17 cellular contexts compared by ENCODE assay signal in the genomic region with DNA sequence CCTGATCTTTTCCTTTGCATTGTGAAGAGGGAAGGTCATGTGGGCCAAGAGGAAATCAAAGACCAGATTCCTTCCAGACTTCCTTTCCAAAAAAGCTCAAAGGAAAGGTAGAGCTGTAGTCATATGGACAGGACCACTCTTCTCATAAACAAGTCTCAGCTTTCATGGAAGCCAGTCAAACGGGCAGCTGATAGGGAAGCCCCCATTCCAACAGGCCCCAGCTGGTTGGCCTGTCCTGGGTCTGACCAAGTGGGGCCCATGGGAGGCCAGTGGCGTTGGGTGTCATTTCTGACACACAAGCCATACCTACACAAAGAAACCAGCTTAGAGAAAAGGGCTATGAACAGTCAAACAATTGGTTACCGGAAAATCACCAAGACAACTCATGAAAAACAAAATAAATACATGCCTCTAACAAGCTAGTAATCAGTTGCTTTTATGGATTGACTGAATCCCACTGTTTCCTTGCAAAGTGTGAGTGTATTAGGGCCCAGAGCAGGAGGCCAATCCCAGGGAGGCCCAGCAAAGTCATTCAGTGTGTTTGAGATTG.
DNase-seq lines count a peak whose midpoint lies in the region; ATAC-seq and TF ChIP-seq lines count a peak whose summit lies in the region.
"Had no signal": no experiment of that assay in that cellular context is flagged by ENCODE, and none has a peak within 500 bp of the region (broad histone marks: within the 10 kb centered on the region; RNA-seq: fewer than 3 reads in every experiment).

No MANE protein-coding gene starts in this region.

- peak overlapping the region; percentile 54; the same call in 1 of the 2 replicates for H3K27ac Mint-ChIP-seq in HFFc6
- H3K27ac Mint-ChIP-seq: B cell; CD4-positive, alpha-beta T cell had no signal

- H3K4me1 Mint-ChIP-seq in HFFc6 (ENCODE audit: low read depth), result peaks cover 20% of the 10 kb centered on the region
- H3K4me1 Mint-ChIP-seq: B cell had no signal

- H3K36me3 Mint-ChIP-seq in HFFc6 (ENCODE audit: low read depth), result no peaks in the 10 kb centered on the region

- H3K9me3 Mint-ChIP-seq in HFFc6, result no peaks in the 10 kb centered on the region
- H3K9me3 Mint-ChIP-seq: CD4-positive, alpha-beta T cell had no signal

- H3K9me3 ChIP-seq in body of pancreas, result no peaks in the 10 kb centered on the region
- no peaks in the 10 kb centered on the region for H3K9me3 ChIP-seq in right cardiac atrium (ENCODE audit: control insufficient read depth, low read length)
- no peaks in the 10 kb centered on the region for H3K9me3 ChIP-seq in psoas muscle

- H3K27me3 ChIP-seq in body of pancreas (no peaks in the 10 kb centered on the region), right cardiac atrium (ENCODE audit: control insufficient read depth, insufficient read depth) (no peaks in the 10 kb centered on the region), psoas muscle (ENCODE audit: insufficient read depth in 3 of 3, low read length in 2 of 3) (peaks cover 0 to 4% (median 0%) of the 10 kb centered on the region in 3 donors)

- H3K4me3 Mint-ChIP-seq in HFFc6, result no peak overlapping the region
- H3K4me3 Mint-ChIP-seq: B cell; CD4-positive, alpha-beta T cell had no signal

- H3K27ac ChIP-seq in body of pancreas, result peak overlapping the region in 3 of 4 donors; percentile 27 to 54 (median 35)
- H3K27ac ChIP-seq in right cardiac atrium (ENCODE audit: low read length), result peak overlapping the region; percentile 78
- peak overlapping the region; percentile 55 for H3K27ac ChIP-seq in psoas muscle

- H3K4me1 ChIP-seq in body of pancreas (no peaks in the 10 kb centered on the region), right cardiac atrium (ENCODE audit: control insufficient read depth, insufficient read depth, low read length) (peaks cover 5% of the 10 kb centered on the region), psoas muscle (peaks cover 9% of the 10 kb centered on the region)

- H3K36me3 ChIP-seq in body of pancreas (replicated peaks in 1 of 2; ENCODE audit: insufficient read depth in 1 of 2, low read depth in 2 of 2) (no peaks in the 10 kb centered on the region), psoas muscle (ENCODE audit: insufficient read depth in 1 of 2, low read depth in 1 of 2) (no peaks in the 10 kb centered on the region)

- TF ChIP-seq CTCF in HFFc6 (IDR thresholded peaks at IDR 0.05) (no peak), body of pancreas (IDR thresholded peaks at IDR 0.05) (no peak), psoas muscle (IDR thresholded peaks at IDR 0.05) (no peak), omental fat pad (IDR thresholded peaks at IDR 0.05) (no peak)

- H3K4me3 ChIP-seq in body of pancreas (no peak overlapping the region), right cardiac atrium (ENCODE audit: low read length) (no peak overlapping the region), psoas muscle (no peak overlapping the region)
- H3K4me3 ChIP-seq: K562 had no signal

- peaks cover 2% of the 10 kb centered on the region; the same call in 1 of the 2 replicates for H3K27me3 Mint-ChIP-seq in HFFc6 (ENCODE audit: insufficient read depth)
- H3K27me3 Mint-ChIP-seq: CD4-positive, alpha-beta T cell had no signal

- no peak for DNase-seq in HFFc6
- no peak for DNase-seq in body of pancreas
- DNase-seq in right cardiac atrium, result no peak
- DNase-seq in psoas muscle, result no peak
- DNase-seq in omental fat pad (ENCODE audit: low spot score), result no peak
- no peak for DNase-seq in activated CD4-positive, alpha-beta T cell treated with anti-CD3 and anti-CD28 coated beads for 1 hour
- DNase-seq: Calu3; CD4-positive, alpha-beta T cell; MV-4-11; NCI-H1417; NCI-H1930; NCI-H446; NCI-H69; NK-92 treated with Interleukin-12 subunit alpha and Interleukin-12 subunit beta, amount 100 ng/mL, for 24 hours had no signal

- ATAC-seq in body of pancreas (no peak), right cardiac atrium (no peak), psoas muscle (peak in 2 of 4 donors; percentile 12 to 16), omental fat pad (ENCODE audit: low FRiP score) (no peak), GM19035 (IDR thresholded peaks at IDR 0.05; ENCODE audit: unreplicated experiment) (no peak)
- ATAC-seq: K562 had no signal

- intact Hi-C loops in body of pancreas (cut with DNase I) (no loop called here), right cardiac atrium (cut with DNase I) (loop anchor here in 1 of 4 donors (10.0 kb wide), 1 partner anchor 151 kb away; a partner anchor contains a TSS), psoas muscle (cut with DNase I) (loop anchor here in 1 of 2 donors (5.0 to 10.0 kb wide), 3 partner anchors 149 to 261 kb away; a partner anchor contains a TSS)

- WGBS in body of pancreas, 2 donors, result 70 to 76% methylated on average over 3 of the region's 3 CpGs
- 36% methylated on average over 3 of the region's 3 CpGs for WGBS in right cardiac atrium
- 29 to 34% (median 34%) methylated on average over 3 of the region's 3 CpGs for WGBS in psoas muscle, 3 donors

- no peak for TF ChIP-seq POLR2A in body of pancreas (IDR thresholded peaks at IDR 0.05)
